ENCODE assay signal across 24 cellular contexts in the genomic region with DNA sequence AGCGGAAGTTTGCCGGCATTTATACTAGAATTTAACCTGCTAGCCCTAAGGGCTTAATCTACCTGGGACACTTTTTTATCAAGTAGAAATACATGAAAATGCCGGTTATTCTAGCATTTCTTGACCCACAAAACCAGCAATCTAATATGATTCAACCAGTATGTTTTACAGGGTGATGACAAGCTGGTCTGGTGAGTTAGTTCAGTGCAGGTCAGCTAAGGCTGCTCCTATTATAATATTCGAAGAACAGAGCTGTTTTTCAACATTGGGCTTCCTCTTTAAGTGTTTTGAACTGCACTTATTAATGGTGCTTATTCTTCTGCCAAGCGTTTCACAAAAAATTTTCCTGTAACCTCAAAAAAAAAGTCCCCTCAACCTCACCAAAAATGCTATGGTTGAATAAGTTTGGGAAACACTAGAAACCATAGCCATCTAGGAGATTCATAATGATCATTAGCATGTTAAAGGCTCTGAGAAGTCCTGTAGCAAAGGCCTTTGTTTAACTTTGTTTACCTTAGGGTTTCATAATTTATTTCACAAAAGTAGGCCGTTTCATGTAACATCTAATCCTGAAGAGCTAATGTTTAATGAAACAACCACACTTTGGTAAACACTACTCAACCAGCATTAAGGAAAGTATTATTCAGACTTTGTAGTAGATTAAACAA.
A peak's percentile ranks its signal among the peaks of the same experiment; 100 is the strongest.
DNase-seq lines count a peak whose midpoint lies in the region; ATAC-seq lines count a peak whose summit lies in the region.
"Had no signal": no experiment of that assay in that cellular context is flagged by ENCODE, and none has a peak within 500 bp of the region (broad histone marks: within the 10 kb centered on the region; RNA-seq: fewer than 3 reads in every experiment).

No MANE protein-coding gene starts in this region.

- peaks cover 13% of the 10 kb centered on the region for H3K4me1 Mint-ChIP-seq in activated T-helper 1 cell treated with anti-CD3 and anti-CD28 coated beads, Interleukin-12 subunit alpha, Interleukin-12 subunit beta, Interleukin-2, Interleukin-4 antibody, amounts not matched to agents 30 ng/mL and 10 ng/mL and 1 ng/mL, durations not matched to agents 14 hours and 24 hours and 36 hours (ENCODE audit: low read depth)
- H3K4me1 Mint-ChIP-seq: CD14-positive monocyte, memory B cell had no signal

- ATAC-seq in left lobe of liver = peak; percentile 88
- ATAC-seq in HG03108 (IDR thresholded peaks at IDR 0.05; ENCODE audit: unreplicated experiment) = no peak
- no peak for ATAC-seq in Right ventricle myocardium superior (ENCODE audit: poor library complexity)
- no peak for ATAC-seq in HG02759 (IDR thresholded peaks at IDR 0.05; ENCODE audit: unreplicated experiment)
- ATAC-seq: naive thymus-derived CD8-positive, alpha-beta T cell had no signal

- no peak overlapping the region for H3K4me3 Mint-ChIP-seq in activated T-helper 1 cell treated with anti-CD3 and anti-CD28 coated beads, Interleukin-12 subunit alpha, Interleukin-12 subunit beta, Interleukin-2, Interleukin-4 antibody, amounts not matched to agents 30 ng/mL and 10 ng/mL and 1 ng/mL, durations not matched to agents 14 hours and 24 hours and 36 hours
- H3K4me3 Mint-ChIP-seq: CD14-positive monocyte; HFFc6; memory B cell; naive thymus-derived CD8-positive, alpha-beta T cell; T-helper 1 cell treated with Interleukin-12 subunit alpha and Interleukin-12 subunit beta and Interleukin-4 antibody, amounts not matched to agents 30 μg/mL and 1 μg/mL, for 36 hours had no signal

- no peak overlapping the region for H3K27ac Mint-ChIP-seq in activated T-helper 1 cell treated with anti-CD3 and anti-CD28 coated beads, Interleukin-12 subunit alpha, Interleukin-12 subunit beta, Interleukin-2, Interleukin-4 antibody, amounts not matched to agents 30 ng/mL and 10 ng/mL and 1 ng/mL, durations not matched to agents 14 hours and 24 hours and 36 hours
- H3K27ac Mint-ChIP-seq: CD14-positive monocyte; HFFc6; memory B cell; naive thymus-derived CD8-positive, alpha-beta T cell; T-helper 1 cell treated with Interleukin-12 subunit alpha and Interleukin-12 subunit beta and Interleukin-4 antibody, amounts not matched to agents 30 μg/mL and 1 μg/mL, for 36 hours had no signal

- H3K9me3 Mint-ChIP-seq in activated T-helper 1 cell treated with anti-CD3 and anti-CD28 coated beads, Interleukin-12 subunit alpha, Interleukin-12 subunit beta, Interleukin-2, Interleukin-4 antibody, amounts not matched to agents 30 ng/mL and 10 ng/mL and 1 ng/mL, durations not matched to agents 14 hours and 24 hours and 36 hours = peaks cover 10% of the 10 kb centered on the region
- H3K9me3 Mint-ChIP-seq: HFFc6 had no signal

- peak; percentile 42 for DNase-seq in NCI-H345 treated with DMSO at 0.1 percent for 48 hours (lab: John Stamatoyannopoulos, UW; ENCODE audit: unreplicated experiment)
- no peak for DNase-seq in NCI-H345 (lab: John Stamatoyannopoulos, UW)
- peak; percentile 97 for DNase-seq in NCI-H748 (lab: John Stamatoyannopoulos, UW; ENCODE audit: unreplicated experiment)
- no peak for DNase-seq in left lobe of liver (ENCODE audit: low spot score)
- DNase-seq in activated T-helper 1 cell treated with anti-CD3 and anti-CD28 coated beads, Interleukin-12 subunit alpha, Interleukin-12 subunit beta, Interleukin-2, Interleukin-4 antibody, amounts not matched to agents 30 ng/mL and 10 ng/mL and 1 ng/mL, durations not matched to agents 14 hours and 24 hours and 36 hours (ENCODE audit: low spot score) = no peak
- no peak for DNase-seq in Right ventricle myocardium superior
- DNase-seq: ACHN; activated CD4-positive, alpha-beta T cell treated with anti-CD3 and anti-CD28 coated beads, Interleukin-2, amount 50 U/mL, for 1 hour; activated CD8-positive, alpha-beta memory T cell treated with anti-CD3 and anti-CD28 coated beads, Interleukin-2, amount 50 U/mL, for 4 hours; activated effector memory CD4-positive, alpha-beta T cell treated with anti-CD3 and anti-CD28 coated beads, Interleukin-2, amount 50 U/mL, for 16 hours; DMS 273 treated with DMSO at 0.1 percent for 48 hours; foreskin fibroblast; HFFc6; hippocampal formation; islet precursor cell; naive thymus-derived CD8-positive, alpha-beta T cell; NCI-H510A; SJCRH30; stimulated activated CD4-positive, alpha-beta T cell treated with anti-CD3 and anti-CD28 coated beads, Interleukin-2, amount 100 ng/mL, for 24 hours had no signal

- intact Hi-C loops in activated T-helper 1 cell treated with anti-CD3 and anti-CD28 coated beads, Interleukin-12 subunit alpha, Interleukin-12 subunit beta, Interleukin-2, Interleukin-4 antibody, amounts not matched to agents 30 ng/mL and 10 ng/mL and 1 ng/mL, durations not matched to agents 14 hours and 24 hours and 36 hours (cut with micrococcal nuclease) = no loop called here
- intact Hi-C loops in Right ventricle myocardium superior (cut with DNase I) = no loop called here

- H3K27me3 Mint-ChIP-seq in activated T-helper 1 cell treated with anti-CD3 and anti-CD28 coated beads, Interleukin-12 subunit alpha, Interleukin-12 subunit beta, Interleukin-2, Interleukin-4 antibody, amounts not matched to agents 30 ng/mL and 10 ng/mL and 1 ng/mL, durations not matched to agents 14 hours and 24 hours and 36 hours (ENCODE audit: insufficient read depth) = no peaks in the 10 kb centered on the region
- H3K27me3 Mint-ChIP-seq: memory B cell; naive thymus-derived CD8-positive, alpha-beta T cell had no signal

- H3K36me3 Mint-ChIP-seq in activated T-helper 1 cell treated with anti-CD3 and anti-CD28 coated beads, Interleukin-12 subunit alpha, Interleukin-12 subunit beta, Interleukin-2, Interleukin-4 antibody, amounts not matched to agents 30 ng/mL and 10 ng/mL and 1 ng/mL, durations not matched to agents 14 hours and 24 hours and 36 hours (ENCODE audit: low read depth) = no peaks in the 10 kb centered on the region
- H3K36me3 Mint-ChIP-seq: CD14-positive monocyte, memory B cell had no signal

Comparison
In these comparisons a context has a peak if more than half of its experiments do, and no peak if none do; other contexts are left out.
1. DNase-seq: peak in NCI-H345 treated with DMSO at 0.1 percent for 48 hours (single experiment) and NCI-H748 (single experiment); none in NCI-H345 (single experiment), left lobe of liver (single experiment), activated T-helper 1 cell treated with anti-CD3 and anti-CD28 coated beads, Interleukin-12 subunit alpha, Interleukin-12 subunit beta, Interleukin-2, Interleukin-4 antibody, amounts not matched to agents 30 ng/mL and 10 ng/mL and 1 ng/mL, durations not matched to agents 14 hours and 24 hours and 36 hours (single experiment) and Right ventricle myocardium superior (single experiment).